ENCODE assay signal across 1 cellular context in the genomic region with DNA sequence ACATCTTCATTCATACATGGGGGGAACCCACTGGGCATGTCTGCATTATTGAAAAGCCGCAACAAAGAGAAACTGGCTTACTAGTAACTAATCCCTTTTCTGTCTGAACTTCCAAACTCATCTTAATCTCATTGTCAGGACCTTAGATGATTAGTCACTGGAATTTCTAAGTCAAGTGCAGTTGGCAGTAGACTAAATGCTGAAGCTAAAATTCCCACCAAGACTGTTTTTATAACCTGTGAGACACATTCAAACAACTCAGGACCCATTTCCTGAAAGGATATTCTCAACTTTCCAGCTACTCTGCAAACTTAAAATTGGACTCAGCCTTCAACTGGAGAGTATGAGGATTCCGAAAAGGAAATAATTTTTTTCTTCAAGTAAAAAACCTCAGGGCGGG.
TF ChIP-seq lines count a peak whose summit lies in the region.

No MANE protein-coding gene starts in this region.

TF ChIP-seq in IMR-90, 13 proteins besides CTCF, POLR2A, EP300 and RAD21:
- TF ChIP-seq MAZ (IDR thresholded peaks at IDR 0.05; ENCODE audit: borderline replicate concordance, low read depth, low read length), result no peak
- TF ChIP-seq CEBPB (IDR thresholded peaks at IDR 0.05; ENCODE audit: low read depth, low read length), result no peak
- no peak for TF ChIP-seq RCOR1 (IDR thresholded peaks at IDR 0.05; ENCODE audit: insufficient replicate concordance, low read length)
- no peak for TF ChIP-seq BHLHE40 (IDR thresholded peaks at IDR 0.05; ENCODE audit: low read depth, low read length)
- no peak for TF ChIP-seq RFX5 (IDR thresholded peaks at IDR 0.05; ENCODE audit: low read depth, low read length)
- no peak for TF ChIP-seq FOS (IDR thresholded peaks at IDR 0.05; ENCODE audit: low read depth, low read length)
- TF ChIP-seq SMC3 (IDR thresholded peaks at IDR 0.05; ENCODE audit: low read depth, low read length), result no peak
- no peak for TF ChIP-seq NFE2L2 (IDR thresholded peaks at IDR 0.05; ENCODE audit: low read depth, low read length)
- no peak for TF ChIP-seq MAFK (IDR thresholded peaks at IDR 0.05; ENCODE audit: low read depth, low read length)
- TF ChIP-seq CHD1 (IDR thresholded peaks at IDR 0.05; ENCODE audit: low read depth, low read length), result no peak
- TF ChIP-seq, protein P1, sequence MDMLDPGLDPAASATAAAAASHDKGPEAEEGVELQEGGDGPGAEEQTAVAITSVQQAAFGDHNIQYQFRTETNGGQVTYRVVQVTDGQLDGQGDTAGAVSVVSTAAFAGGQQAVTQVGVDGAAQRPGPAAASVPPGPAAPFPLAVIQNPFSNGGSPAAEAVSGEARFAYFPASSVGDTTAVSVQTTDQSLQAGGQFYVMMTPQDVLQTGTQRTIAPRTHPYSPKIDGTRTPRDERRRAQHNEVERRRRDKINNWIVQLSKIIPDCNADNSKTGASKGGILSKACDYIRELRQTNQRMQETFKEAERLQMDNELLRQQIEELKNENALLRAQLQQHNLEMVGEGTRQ (IDR thresholded peaks at IDR 0.05; ENCODE audit: low read depth, low read length), result no peak
- no peak for TF ChIP-seq MXI1 (IDR thresholded peaks at IDR 0.05; ENCODE audit: borderline replicate concordance, low read depth, low read length)
- TF ChIP-seq, protein P2, sequence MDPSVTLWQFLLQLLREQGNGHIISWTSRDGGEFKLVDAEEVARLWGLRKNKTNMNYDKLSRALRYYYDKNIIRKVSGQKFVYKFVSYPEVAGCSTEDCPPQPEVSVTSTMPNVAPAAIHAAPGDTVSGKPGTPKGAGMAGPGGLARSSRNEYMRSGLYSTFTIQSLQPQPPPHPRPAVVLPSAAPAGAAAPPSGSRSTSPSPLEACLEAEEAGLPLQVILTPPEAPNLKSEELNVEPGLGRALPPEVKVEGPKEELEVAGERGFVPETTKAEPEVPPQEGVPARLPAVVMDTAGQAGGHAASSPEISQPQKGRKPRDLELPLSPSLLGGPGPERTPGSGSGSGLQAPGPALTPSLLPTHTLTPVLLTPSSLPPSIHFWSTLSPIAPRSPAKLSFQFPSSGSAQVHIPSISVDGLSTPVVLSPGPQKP (IDR thresholded peaks at IDR 0.05; ENCODE audit: borderline replicate concordance, low read depth, low read length), result no peak
